6 cellular contexts compared by ENCODE assay signal in genomic region chr14:20427231-20428009, GRCh38. TPM values are rescaled to one million over a fixed set of nuclear protein-coding genes. Genes with fewer than 3 reads are reported as not detected.
DNase-seq lines count a peak whose midpoint lies in the region; ATAC-seq and TF ChIP-seq lines count a peak whose summit lies in the region.

No MANE protein-coding gene starts in this region.

- H3K4me1 ChIP-seq in adipocyte (ENCODE audit: control insufficient read depth, insufficient read depth, low read length) (no peaks in the 10 kb centered on the region), neutrophil (ENCODE audit: control insufficient read depth in 1 of 2, insufficient read depth in 1 of 2, low read depth in 1 of 2, low read length in 1 of 2) (peaks cover 30 to 32% of the 10 kb centered on the region in 2 experiments)

- no peaks in the 10 kb centered on the region for H3K36me3 Mint-ChIP-seq in activated T-cell treated with anti-CD3 and anti-CD28 coated beads, Interleukin-2, amount 50 U/mL, for 4 hours (ENCODE audit: insufficient read depth)

- H3K9ac ChIP-seq in adipocyte (ENCODE audit: low read length): no peak overlapping the region

- H3K9me3 Mint-ChIP-seq in activated T-cell treated with anti-CD3 and anti-CD28 coated beads, Interleukin-2, amount 50 U/mL, for 4 hours: no peaks in the 10 kb centered on the region

- H3K4me3 Mint-ChIP-seq in activated T-cell treated with anti-CD3 and anti-CD28 coated beads, Interleukin-2, amount 50 U/mL, for 4 hours: peak overlapping the region; percentile 13

- H3K36me3 ChIP-seq in adipocyte (ENCODE audit: control insufficient read depth, insufficient read depth, low read length, severe bottlenecking) (no peaks in the 10 kb centered on the region), neutrophil (no peaks in the 10 kb centered on the region)

- peak; percentile 56 to 59 for ATAC-seq in activated T-cell treated with anti-CD3 and anti-CD28 coated beads, Interleukin-2, amount 50 U/mL, for 4 hours
- peak; percentile 65 for ATAC-seq in HG03565 (IDR thresholded peaks at IDR 0.05; ENCODE audit: unreplicated experiment)

- no peak for DNase-seq in activated T-cell treated with anti-CD3 and anti-CD28 coated beads, Interleukin-2, amount 50 U/mL, for 4 hours
- DNase-seq in activated T-cell treated with anti-CD3 and anti-CD28 coated beads, Interleukin-2, amount 50 U/mL, for 1 hour: no peak
- DNase-seq in adipocyte (ENCODE audit: low read depth): peak; percentile 24
- DNase-seq in stimulated activated CD8-positive, alpha-beta memory T cell treated with anti-CD3 and anti-CD28 coated beads, Interleukin-4, amount 100 ng/mL, for 48 hours: no peak

- H3K4me3 ChIP-seq in adipocyte (ENCODE audit: low read length): no peak overlapping the region
- H3K4me3 ChIP-seq in neutrophil (ENCODE audit: low read depth in 1 of 2, low read length in 1 of 2): peak overlapping the region; percentile 53 to 62

- no peaks in the 10 kb centered on the region for H3K27me3 Mint-ChIP-seq in activated T-cell treated with anti-CD3 and anti-CD28 coated beads, Interleukin-2, amount 50 U/mL, for 4 hours (ENCODE audit: low read depth)

- no peaks in the 10 kb centered on the region for H3K27me3 ChIP-seq in adipocyte (replicated peaks; ENCODE audit: control insufficient read depth, insufficient read depth, low read length)
- no peaks in the 10 kb centered on the region for H3K27me3 ChIP-seq in neutrophil

- no peak for TF ChIP-seq CTCF in neutrophil (IDR thresholded peaks at IDR 0.05)

- H3K27ac ChIP-seq in neutrophil: peak overlapping the region; percentile 86

- H3K9me3 ChIP-seq in adipocyte (ENCODE audit: control insufficient read depth, low read length) (no peaks in the 10 kb centered on the region), neutrophil (no peaks in the 10 kb centered on the region)

- peaks cover 25% of the 10 kb centered on the region for H3K4me1 Mint-ChIP-seq in activated T-cell treated with anti-CD3 and anti-CD28 coated beads, Interleukin-2, amount 50 U/mL, for 4 hours (ENCODE audit: low read depth)

RNA-seq across cellular contexts. Expression of gene KLHL33, which starts 8.5 kb away (rescaled TPM):
- under 1 TPM in 1 of 3 donors, not detected in 2; 0.05 TPM for total RNA-seq in activated T-cell treated with anti-CD3 and anti-CD28 coated beads, Interleukin-2, amount 50 U/mL, for 4 hours

RNA-seq across cellular contexts. Expression of gene TEP1, which starts 14.1 kb away (rescaled TPM):
- 10 to 100 TPM; 14.7 to 21.7 (median 19.3) TPM for total RNA-seq in activated T-cell treated with anti-CD3 and anti-CD28 coated beads, Interleukin-2, amount 50 U/mL, for 4 hours

RNA-seq across cellular contexts. Expression of gene OSGEP, which starts 27.2 kb away (rescaled TPM):
- 10 to 100 TPM; 73.4 to 86.5 (median 75.4) TPM for total RNA-seq in activated T-cell treated with anti-CD3 and anti-CD28 coated beads, Interleukin-2, amount 50 U/mL, for 4 hours

RNA-seq across cellular contexts. Expression of gene APEX1, which starts 27.6 kb away (rescaled TPM):
- total RNA-seq in activated T-cell treated with anti-CD3 and anti-CD28 coated beads, Interleukin-2, amount 50 U/mL, for 4 hours: 100 to 1,000 TPM; 265 to 309 (median 300) TPM

RNA-seq across cellular contexts. Expression of gene PIP4P1, which starts 33.8 kb away (rescaled TPM):
- 10 to 100 TPM; 33.6 to 43.4 (median 39.9) TPM for total RNA-seq in activated T-cell treated with anti-CD3 and anti-CD28 coated beads, Interleukin-2, amount 50 U/mL, for 4 hours
